In genomic region chr13:40668335-40668734, GRCh38 we compare ENCODE assay signal across 8 cellular contexts. TPM values are rescaled to one million over a fixed set of nuclear protein-coding genes. Genes with fewer than 3 reads are reported as not detected.
DNase-seq lines count a peak whose midpoint lies in the region; ATAC-seq and TF ChIP-seq lines count a peak whose summit lies in the region.

No MANE protein-coding gene starts in this region.

- H3K27ac Mint-ChIP-seq in activated naive CD4-positive, alpha-beta T cell treated with anti-CD3 and anti-CD28 coated beads, Interleukin-2, amount 50 U/mL, for 72 hours = no peak overlapping the region
- H3K27ac Mint-ChIP-seq in activated B cell treated with CpG ODN at 0.5 μM for 24 hours = peak overlapping the region; percentile 36

- ATAC-seq in activated naive CD4-positive, alpha-beta T cell treated with anti-CD3 and anti-CD28 coated beads, Interleukin-2, amount 50 U/mL, for 72 hours = no peak
- ATAC-seq in activated B cell treated with CpG ODN at 0.5 μM for 24 hours (ENCODE audit: low read depth) (no peak), HG02884 (IDR thresholded peaks at IDR 0.05; ENCODE audit: unreplicated experiment) (no peak), HG02973 (IDR thresholded peaks at IDR 0.05; ENCODE audit: unreplicated experiment) (no peak)

- no peaks in the 10 kb centered on the region for H3K27me3 Mint-ChIP-seq in activated B cell treated with CpG ODN at 0.5 μM for 24 hours

- H3K4me3 ChIP-seq in fibroblast of the aortic adventitia (ENCODE audit: low read depth, low read length) (no peak overlapping the region), retinal pigment epithelial cell (ENCODE audit: low read length) (no peak overlapping the region)

- peak; percentile 33 for DNase-seq in activated naive CD4-positive, alpha-beta T cell treated with Interleukin-2 at 50 U/mL for 16 hours
- DNase-seq in activated naive CD4-positive, alpha-beta T cell treated with anti-CD3 and anti-CD28 coated beads, Interleukin-2, amount 50 U/mL, for 72 hours (ENCODE audit: low spot score in 2 of 2) = no peak
- no peak for DNase-seq in activated B cell treated with CpG ODN at 0.5 μM for 24 hours
- peak; percentile 43 for DNase-seq in fibroblast of the aortic adventitia (ENCODE audit: low read depth)
- no peak for DNase-seq in retinal pigment epithelial cell (ENCODE audit: low read depth)
- no peak for DNase-seq in A172 (ENCODE audit: low spot score)

- intact Hi-C loops in activated B cell treated with CpG ODN at 0.5 μM for 24 hours (cut with micrococcal nuclease) = loop anchor here (1.0 to 10.0 kb wide), 8 partner anchors 281 to 726 kb away; partner anchors contain the start of genes ELF1 and WBP4

- H3K4me3 Mint-ChIP-seq in activated B cell treated with CpG ODN at 0.5 μM for 24 hours = peak overlapping the region; percentile 90

- H3K4me1 Mint-ChIP-seq in activated B cell treated with CpG ODN at 0.5 μM for 24 hours = peaks cover 34% of the 10 kb centered on the region

- peaks cover 11 to 15% of the 10 kb centered on the region in 2 donors for H3K36me3 Mint-ChIP-seq in activated naive CD4-positive, alpha-beta T cell treated with anti-CD3 and anti-CD28 coated beads, Interleukin-2, amount 50 U/mL, for 72 hours
- H3K36me3 Mint-ChIP-seq in activated B cell treated with CpG ODN at 0.5 μM for 24 hours (ENCODE audit: low read depth) = peaks cover 14% of the 10 kb centered on the region

- TF ChIP-seq CTCF in activated B cell treated with CpG ODN at 0.5 μM for 24 hours (IDR thresholded peaks at IDR 0.05) (no peak), fibroblast of the aortic adventitia (IDR thresholded peaks at IDR 0.05; ENCODE audit: insufficient read depth, low read length) (peak; percentile 75), retinal pigment epithelial cell (conservative IDR thresholded peaks at IDR 0.05; ENCODE audit: low read depth, low read length) (peak; percentile 43)

- POLR2A ChIA-PET in activated B cell treated with CpG ODN at 0.5 μM for 24 hours (lab: Charles Lee) = interaction anchor here (0.6 to 6.5 kb wide), 14 partner anchors 14 to 987 kb away, joined by 3 to 51 read pairs (median 4); no protein-coding TSS in a partner anchor

- CTCF ChIA-PET in activated B cell treated with CpG ODN at 0.5 μM for 24 hours (lab: Charles Lee) = interaction anchor here (0.6 to 2.0 kb wide), 18 partner anchors 9 to 725 kb away, joined by 3 to 25 read pairs (median 4); no protein-coding TSS in a partner anchor

- H3K9me3 Mint-ChIP-seq in activated naive CD4-positive, alpha-beta T cell treated with anti-CD3 and anti-CD28 coated beads, Interleukin-2, amount 50 U/mL, for 72 hours = no peaks in the 10 kb centered on the region
- H3K9me3 Mint-ChIP-seq in activated B cell treated with CpG ODN at 0.5 μM for 24 hours = no peaks in the 10 kb centered on the region

RNA-seq across cellular contexts. Expression of gene FOXO1, which starts 1.9 kb away (rescaled TPM):
- 10 to 100 TPM; 40.4 to 57.8 TPM for total RNA-seq in activated naive CD4-positive, alpha-beta T cell treated with anti-CD3 and anti-CD28 coated beads, Interleukin-2, amount 50 U/mL, for 72 hours
- total RNA-seq in activated B cell treated with CpG ODN at 0.5 μM for 24 hours = 47.5 and 50.4 TPM in 2 replicates
- total RNA-seq in fibroblast of the aortic adventitia (ENCODE audit: low replicate concordance) = 3.2 and 10.5 TPM in 2 replicates
- total RNA-seq in A172 (2014; rRNA removed; shearing (Covaris generic)) = 1.1 and 2.3 TPM in 2 replicates

Comparison
In these comparisons a context has a peak if more than half of its experiments do, and no peak if none do; other contexts are left out.
1. DNase-seq: peak in activated naive CD4-positive, alpha-beta T cell treated with Interleukin-2 at 50 U/mL for 16 hours (single experiment) and fibroblast of the aortic adventitia (single experiment); none in activated naive CD4-positive, alpha-beta T cell treated with anti-CD3 and anti-CD28 coated beads, Interleukin-2, amount 50 U/mL, for 72 hours (0 of 2), activated B cell treated with CpG ODN at 0.5 μM for 24 hours (single experiment), retinal pigment epithelial cell (single experiment) and A172 (single experiment).